Comparison of ENCODE assay signal across 9 cellular contexts in the genomic region with DNA sequence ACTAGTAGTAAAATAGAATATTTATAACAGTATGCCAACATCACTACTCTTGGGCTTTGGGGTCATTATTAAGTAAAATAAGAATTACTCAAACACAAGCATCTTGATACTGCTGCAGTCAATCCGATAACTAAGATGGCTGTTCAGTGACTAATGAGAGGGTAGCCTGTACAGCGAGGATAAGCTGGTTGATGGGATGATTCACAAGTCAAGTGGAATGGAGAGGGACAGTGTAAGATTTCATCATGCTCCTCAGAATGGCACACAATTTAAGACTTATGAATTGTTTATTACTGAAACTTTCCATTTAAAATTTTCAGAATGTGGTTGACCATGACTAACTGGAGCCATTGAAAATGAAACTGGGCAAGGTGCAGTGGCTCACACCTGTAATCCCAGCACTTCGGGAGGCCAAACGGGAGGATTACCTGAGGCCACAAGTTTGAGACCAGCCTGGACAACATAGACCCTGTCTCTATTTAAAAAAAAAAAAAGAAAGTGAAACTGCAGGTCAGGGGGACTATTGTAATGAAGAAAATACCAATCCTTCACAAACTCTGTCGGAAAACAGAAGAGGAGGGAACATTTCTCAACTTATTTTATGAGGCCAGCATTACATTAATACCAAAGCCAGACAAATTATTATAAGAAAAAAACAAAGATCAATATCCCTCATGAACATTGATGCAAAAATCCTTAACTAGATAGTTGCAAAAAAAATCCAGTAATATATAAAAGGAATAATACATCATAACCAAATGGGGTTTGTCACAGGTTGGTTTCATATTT. TPM values are rescaled to one million over a fixed set of nuclear protein-coding genes. Genes with fewer than 3 reads are reported as not detected.
A peak's percentile ranks its signal among the peaks of the same experiment; 100 is the strongest.
DNase-seq lines count a peak whose midpoint lies in the region; ATAC-seq lines count a peak whose summit lies in the region.
"Had no signal": no experiment of that assay in that cellular context is flagged by ENCODE, and none has a peak within 500 bp of the region (broad histone marks: within the 10 kb centered on the region; RNA-seq: fewer than 3 reads in every experiment).

No MANE protein-coding gene starts in this region.

- H3K4me3 ChIP-seq in trophoblast cell (ENCODE audit: low read depth, low read length), result no peak overlapping the region

- no peaks in the 10 kb centered on the region for H3K27me3 ChIP-seq in trophoblast cell (ENCODE audit: insufficient read depth, low read length)

- DNase-seq in NCI-H2227 (lab: John Stamatoyannopoulos, UW; ENCODE audit: unreplicated experiment), result peak; percentile 16
- no peak for DNase-seq in NCI-H2227 treated with DMSO at 0.1 percent for 48 hours (lab: John Stamatoyannopoulos, UW)
- peak; percentile 17 for DNase-seq in activated naive CD4-positive, alpha-beta T cell treated with anti-CD3 and anti-CD28 coated beads, Interleukin-2, amount 50 U/mL, for 16 hours
- DNase-seq in trophoblast cell, result peak; percentile 58 to 84
- DNase-seq in amygdala (lab: John Stamatoyannopoulos, UW), result no peak
- no peak for DNase-seq in effector CD4-positive, alpha-beta T cell
- no peak for DNase-seq in DMS79 treated with DMSO at 0.1 percent for 48 hours (lab: John Stamatoyannopoulos, UW)

- no peak overlapping the region for H4K91ac ChIP-seq in trophoblast cell (ENCODE audit: low read depth, low read length)

- H3K4me2 ChIP-seq in trophoblast cell (ENCODE audit: low read length), result no peak overlapping the region

- H3K27ac ChIP-seq in trophoblast cell (ENCODE audit: low read depth, low read length), result no peak overlapping the region
- H3K27ac ChIP-seq: 22Rv1 had no signal

- no peak overlapping the region for H2BK12ac ChIP-seq in trophoblast cell (ENCODE audit: low read length)

- no peak overlapping the region for H3K23ac ChIP-seq in trophoblast cell (ENCODE audit: low read length)

- H3K79me1 ChIP-seq in trophoblast cell (ENCODE audit: low read length), result no peaks in the 10 kb centered on the region

- H3K14ac ChIP-seq in trophoblast cell (ENCODE audit: low read length), result no peak overlapping the region

- peaks cover 2% of the 10 kb centered on the region for H3K79me2 ChIP-seq in trophoblast cell (ENCODE audit: control insufficient read depth, insufficient read depth, low read length, poor library complexity)

- H3K4me1 ChIP-seq in trophoblast cell (ENCODE audit: control insufficient read depth in 1 of 2, insufficient read depth in 2 of 2, low read length in 2 of 2), result peaks cover 2 to 3% of the 10 kb centered on the region in 2 experiments

- WGBS in trophoblast cell (ENCODE audit: extremely low coverage, insufficient coverage, insufficient read length), result no CpG with 5 or more reads among the region's 5 CpGs

- H2AFZ ChIP-seq in trophoblast cell (ENCODE audit: insufficient read depth, low read length, poor library complexity), result no peak overlapping the region

- ATAC-seq in HG03442 (IDR thresholded peaks at IDR 0.05; ENCODE audit: unreplicated experiment), result peak; percentile 70

- H2BK120ac ChIP-seq in trophoblast cell (ENCODE audit: insufficient read depth, low read length, poor library complexity), result no peak overlapping the region

- no peak overlapping the region for H4K8ac ChIP-seq in trophoblast cell (ENCODE audit: low read depth, low read length)

- H4K12ac ChIP-seq in trophoblast cell (ENCODE audit: low read depth, low read length), result no peak overlapping the region

- peaks cover 0 to 2% of the 10 kb centered on the region in 2 experiments for H3K36me3 ChIP-seq in trophoblast cell (ENCODE audit: control insufficient read depth in 1 of 2, insufficient read depth in 2 of 2, low read length in 2 of 2)

- no peaks in the 10 kb centered on the region for H3K9me3 ChIP-seq in trophoblast cell (ENCODE audit: insufficient read depth, low read depth, low read length)

- H3K18ac ChIP-seq in trophoblast cell (ENCODE audit: low read length), result no peak overlapping the region

- H2AK5ac ChIP-seq in trophoblast cell (ENCODE audit: low read length), result no peak overlapping the region

- H2BK5ac ChIP-seq in trophoblast cell (ENCODE audit: low read depth, low read length, poor library complexity), result no peak overlapping the region

- no peak overlapping the region for H3K4ac ChIP-seq in trophoblast cell (ENCODE audit: low read depth, low read length)

- no peak overlapping the region for H3K9ac ChIP-seq in trophoblast cell (ENCODE audit: low read length)

RNA-seq across cellular contexts. Expression of a gene that starts 11.2 kb away (rescaled TPM):
- 19.8 and 22.5 TPM in 2 replicates for polyA plus RNA-seq in trophoblast cell (2013)

RNA-seq across cellular contexts. Expression of a gene that starts 16.3 kb away (rescaled TPM):
- polyA plus RNA-seq in trophoblast cell (2013), result 126 and 134 TPM in 2 replicates

Comparison
In these comparisons a context has a peak if more than half of its experiments do, and no peak if none do; other contexts are left out.
1. DNase-seq: peak in NCI-H2227 (single experiment), activated naive CD4-positive, alpha-beta T cell treated with anti-CD3 and anti-CD28 coated beads, Interleukin-2, amount 50 U/mL, for 16 hours (single experiment) and trophoblast cell (2 of 2); none in NCI-H2227 treated with DMSO at 0.1 percent for 48 hours (single experiment), amygdala (0 of 56), effector CD4-positive, alpha-beta T cell (single experiment) and DMS79 treated with DMSO at 0.1 percent for 48 hours (single experiment).